ENCODE assay signal across 17 cellular contexts in genomic region chr5:4804619-4805211, GRCh38.
DNase-seq lines count a peak whose midpoint lies in the region; ATAC-seq, FAIRE-seq and TF ChIP-seq lines count a peak whose summit lies in the region.
"Had no signal": no experiment of that assay in that cellular context is flagged by ENCODE, and none has a peak within 500 bp of the region (broad histone marks: within the 10 kb centered on the region; RNA-seq: fewer than 3 reads in every experiment).

No MANE protein-coding gene starts in this region.

- H2AFZ ChIP-seq in neural cell (ENCODE audit: low read depth, low read length): no peak overlapping the region

- H3K4me3 ChIP-seq in neural cell (ENCODE audit: low read length) (peak overlapping the region; percentile 44), kidney (ENCODE audit: low read length in 2 of 2) (no peak overlapping the region)
- H3K4me3 ChIP-seq: BLaER1 treated with 17β-estradiol and CSF1 and Interleukin-3, amounts not matched to agents 10 nM and 100 nM had no signal

- intact Hi-C loops in kidney (cut with DNase I): no loop called here

- H3K9ac ChIP-seq in neural cell (ENCODE audit: low read length) (no peak overlapping the region), kidney (ENCODE audit: low read length in 2 of 2) (no peak overlapping the region)
- H3K9ac ChIP-seq: BLaER1 treated with 17β-estradiol and CSF1 and Interleukin-3, amounts not matched to agents 10 nM and 100 nM had no signal

- H3K9me3 ChIP-seq in neural cell (ENCODE audit: low read length): no peaks in the 10 kb centered on the region
- no peaks in the 10 kb centered on the region for H3K9me3 ChIP-seq in kidney (ENCODE audit: control insufficient read depth in 1 of 2, low read length in 2 of 2)

- H3K9me2 ChIP-seq in neural cell (ENCODE audit: insufficient read depth, low read length): no peaks in the 10 kb centered on the region

- DNase-seq in D341Med (ENCODE audit: low spot score) (peak; percentile 14), NCI-H82 (lab: John Stamatoyannopoulos, UW) (peak; percentile 88), GM19240 (ENCODE audit: insufficient read length, low spot score) (no peak), kidney (no peak), GM20000 (ENCODE audit: low spot score) (no peak), left lobe of liver (ENCODE audit: low spot score) (no peak)
- DNase-seq: 8988T; Calu3; CD8-positive, alpha-beta T cell; H9 had no signal

- no peaks in the 10 kb centered on the region for H3K79me2 ChIP-seq in neural cell (replicated peaks; ENCODE audit: insufficient read depth, low read length)

- no peak for ATAC-seq in SK-N-SH treated with all-trans-retinoic acid at 6 μM for 48 hours
- no peak for ATAC-seq in left lobe of liver
- ATAC-seq: CD8-positive, alpha-beta T cell; HepG2 had no signal

- H3K4me1 ChIP-seq in kidney (ENCODE audit: control insufficient read depth in 1 of 2, insufficient read depth in 1 of 2, low read depth in 1 of 2, low read length in 2 of 2): no peaks in the 10 kb centered on the region
- H3K4me1 ChIP-seq: BLaER1 treated with 17β-estradiol and CSF1 and Interleukin-3, amounts not matched to agents 10 nM and 100 nM had no signal

- H4K20me1 ChIP-seq in neural cell (ENCODE audit: insufficient read depth): no peaks in the 10 kb centered on the region
- H4K20me1 ChIP-seq: BLaER1 treated with 17β-estradiol and CSF1 and Interleukin-3, amounts not matched to agents 10 nM and 100 nM had no signal

- H3K27ac ChIP-seq in neural cell (ENCODE audit: low read length): peak overlapping the region; percentile 1
- H3K27ac ChIP-seq in kidney (ENCODE audit: low read depth in 2 of 2, low read length in 2 of 2): no peak overlapping the region
- H3K27ac ChIP-seq: BLaER1 treated with 17β-estradiol and CSF1 and Interleukin-3, amounts not matched to agents 10 nM and 100 nM had no signal

- peak; percentile 47 for TF ChIP-seq EP300 in neural cell (conservative IDR thresholded peaks at IDR 0.05; ENCODE audit: poor library complexity, severe bottlenecking)

- peaks cover 9% of the 10 kb centered on the region for H3K27me3 ChIP-seq in neural cell (ENCODE audit: insufficient read depth, low read depth, low read length)
- H3K27me3 ChIP-seq: BLaER1 treated with 17β-estradiol and CSF1 and Interleukin-3, amounts not matched to agents 10 nM and 100 nM had no signal

- peak overlapping the region; percentile 32 for H3K4me2 ChIP-seq in neural cell (ENCODE audit: low read length)
- H3K4me2 ChIP-seq: BLaER1 treated with 17β-estradiol and CSF1 and Interleukin-3, amounts not matched to agents 10 nM and 100 nM had no signal

- TF ChIP-seq CTCF in neural cell (IDR thresholded peaks at IDR 0.05; ENCODE audit: poor library complexity, severe bottlenecking) (no peak), kidney (IDR thresholded peaks at IDR 0.05; ENCODE audit: borderline replicate concordance, extremely low read depth, insufficient read depth) (no peak), GM20000 (IDR thresholded peaks at IDR 0.05; ENCODE audit: extremely low read depth, missing control alignments) (no peak)

- H3K36me3 ChIP-seq in neural cell (ENCODE audit: insufficient read depth, low read length) (no peaks in the 10 kb centered on the region), kidney (ENCODE audit: control insufficient read depth in 1 of 2, insufficient read depth in 2 of 2, low read length in 2 of 2) (no peaks in the 10 kb centered on the region)
- H3K36me3 ChIP-seq: BLaER1 treated with 17β-estradiol and CSF1 and Interleukin-3, amounts not matched to agents 10 nM and 100 nM had no signal

- no peak for FAIRE-seq in kidney (lab: Jason Lieb, UNC)
- FAIRE-seq: G401.6, GM12891, H1, HepG2 had no signal

- no peak for TF ChIP-seq RAD21 in neural cell (conservative IDR thresholded peaks at IDR 0.05)

- no peaks in the 10 kb centered on the region for H3F3A ChIP-seq in neural cell (ENCODE audit: insufficient read depth, low read length, poor library complexity, severe bottlenecking)

TF ChIP-seq in SK-N-SH treated with all-trans-retinoic acid at 6 μM for 48 hours, 23 proteins besides CTCF, POLR2A, EP300 and RAD21 (continues in another document):
- TF ChIP-seq TSHZ2 (CRISPR knock-in tag; IDR thresholded peaks at IDR 0.05): no peak
- peak; percentile 17; the same call in 1 of the 2 replicates for TF ChIP-seq SNAI2 (CRISPR knock-in tag; IDR thresholded peaks at IDR 0.05)
- TF ChIP-seq ESRRG (CRISPR knock-in tag; IDR thresholded peaks at IDR 0.05): no peak
- TF ChIP-seq RARB (CRISPR knock-in tag; IDR thresholded peaks at IDR 0.05): no peak
- TF ChIP-seq CREB5 (CRISPR knock-in tag; IDR thresholded peaks at IDR 0.05; ENCODE audit: low read depth): peak; percentile 43; the same call in 1 of the 2 replicates
- TF ChIP-seq ZFP30 (CRISPR knock-in tag; IDR thresholded peaks at IDR 0.05): no peak
- TF ChIP-seq OSR1 (CRISPR knock-in tag; IDR thresholded peaks at IDR 0.05): no peak

TF ChIP-seq in neural cell, 6 proteins besides CTCF, POLR2A, EP300 and RAD21:
- TF ChIP-seq MXI1 (conservative IDR thresholded peaks at IDR 0.05; ENCODE audit: poor library complexity, severe bottlenecking): no peak
- TF ChIP-seq REST (IDR thresholded peaks at IDR 0.05; ENCODE audit: borderline replicate concordance): peak; percentile 73
TF ChIP-seq in neural cell: peak in this region for 1.

Comparison
In these comparisons a context has a peak if more than half of its experiments do, and no peak if none do; other contexts are left out.
1. DNase-seq: peak in D341Med (single experiment) and NCI-H82 (single experiment); none in GM19240 (single experiment), kidney (single experiment), GM20000 (single experiment) and left lobe of liver (single experiment).